11 cellular contexts compared by ENCODE assay signal in genomic region chr6:169972736-169973135, GRCh38.
"Had no signal": no experiment of that assay in that cellular context is flagged by ENCODE, and none has a peak within 500 bp of the region (broad histone marks: within the 10 kb centered on the region; RNA-seq: fewer than 3 reads in every experiment).

No MANE protein-coding gene starts in this region.

- H3K9me3 ChIP-seq: gastroesophageal sphincter, tibial nerve had no signal

- H3K4me1 ChIP-seq: gastroesophageal sphincter, SJSA1, tibial nerve had no signal

- DNase-seq: activated CD4-positive, alpha-beta T cell treated with anti-CD3 and anti-CD28 coated beads for 48 hours; activated naive CD4-positive, alpha-beta T cell treated with anti-CD3 and anti-CD28 coated beads, Interleukin-2, amount 10 ng/mL, durations not matched to agents 7 days and 5 days; erythroblast; mammary epithelial cell; naive B cell; SW 1271 had no signal

- H3K36me3 ChIP-seq: gastroesophageal sphincter, SJSA1, tibial nerve had no signal

- H3K9me3 Mint-ChIP-seq: activated naive CD4-positive, alpha-beta T cell treated with anti-CD3 and anti-CD28 coated beads, Interleukin-2, amount 10 ng/mL, durations not matched to agents 7 days and 5 days; naive B cell; stimulated activated memory B cell treated with anti-CD40 and anti-IgM and Interleukin-4, amounts not matched to agents 10 μg/mL and 1 μg/mL and 100 μg/mL, for 72 hours had no signal

- H3K27ac Mint-ChIP-seq: activated naive CD4-positive, alpha-beta T cell treated with anti-CD3 and anti-CD28 coated beads, Interleukin-2, amount 10 ng/mL, durations not matched to agents 7 days and 5 days; stimulated activated memory B cell treated with anti-CD40 and anti-IgM and Interleukin-4, amounts not matched to agents 10 μg/mL and 1 μg/mL and 100 μg/mL, for 72 hours; WTC11 had no signal

- H3K36me3 Mint-ChIP-seq: activated naive CD4-positive, alpha-beta T cell treated with anti-CD3 and anti-CD28 coated beads, Interleukin-2, amount 10 ng/mL, durations not matched to agents 7 days and 5 days; naive B cell; stimulated activated memory B cell treated with anti-CD40 and anti-IgM and Interleukin-4, amounts not matched to agents 10 μg/mL and 1 μg/mL and 100 μg/mL, for 72 hours had no signal

- H3K4me3 ChIP-seq: gastroesophageal sphincter, SJSA1, tibial nerve had no signal

- H3K4me3 Mint-ChIP-seq: activated naive CD4-positive, alpha-beta T cell treated with anti-CD3 and anti-CD28 coated beads, Interleukin-2, amount 10 ng/mL, durations not matched to agents 7 days and 5 days; stimulated activated memory B cell treated with anti-CD40 and anti-IgM and Interleukin-4, amounts not matched to agents 10 μg/mL and 1 μg/mL and 100 μg/mL, for 72 hours; WTC11 had no signal

- H3K27me3 ChIP-seq: SJSA1, tibial nerve had no signal

- H3K4me1 Mint-ChIP-seq: activated naive CD4-positive, alpha-beta T cell treated with anti-CD3 and anti-CD28 coated beads, Interleukin-2, amount 10 ng/mL, durations not matched to agents 7 days and 5 days; naive B cell; stimulated activated memory B cell treated with anti-CD40 and anti-IgM and Interleukin-4, amounts not matched to agents 10 μg/mL and 1 μg/mL and 100 μg/mL, for 72 hours; WTC11 had no signal

- ATAC-seq: gastroesophageal sphincter; stimulated activated memory B cell treated with anti-CD40 and anti-IgM and Interleukin-4, amounts not matched to agents 10 μg/mL and 1 μg/mL and 100 μg/mL, for 72 hours; WTC11 had no signal

- H3K27ac ChIP-seq: gastroesophageal sphincter, SJSA1, tibial nerve had no signal
